Comparison of ENCODE assay signal across 15 cellular contexts in the genomic region with DNA sequence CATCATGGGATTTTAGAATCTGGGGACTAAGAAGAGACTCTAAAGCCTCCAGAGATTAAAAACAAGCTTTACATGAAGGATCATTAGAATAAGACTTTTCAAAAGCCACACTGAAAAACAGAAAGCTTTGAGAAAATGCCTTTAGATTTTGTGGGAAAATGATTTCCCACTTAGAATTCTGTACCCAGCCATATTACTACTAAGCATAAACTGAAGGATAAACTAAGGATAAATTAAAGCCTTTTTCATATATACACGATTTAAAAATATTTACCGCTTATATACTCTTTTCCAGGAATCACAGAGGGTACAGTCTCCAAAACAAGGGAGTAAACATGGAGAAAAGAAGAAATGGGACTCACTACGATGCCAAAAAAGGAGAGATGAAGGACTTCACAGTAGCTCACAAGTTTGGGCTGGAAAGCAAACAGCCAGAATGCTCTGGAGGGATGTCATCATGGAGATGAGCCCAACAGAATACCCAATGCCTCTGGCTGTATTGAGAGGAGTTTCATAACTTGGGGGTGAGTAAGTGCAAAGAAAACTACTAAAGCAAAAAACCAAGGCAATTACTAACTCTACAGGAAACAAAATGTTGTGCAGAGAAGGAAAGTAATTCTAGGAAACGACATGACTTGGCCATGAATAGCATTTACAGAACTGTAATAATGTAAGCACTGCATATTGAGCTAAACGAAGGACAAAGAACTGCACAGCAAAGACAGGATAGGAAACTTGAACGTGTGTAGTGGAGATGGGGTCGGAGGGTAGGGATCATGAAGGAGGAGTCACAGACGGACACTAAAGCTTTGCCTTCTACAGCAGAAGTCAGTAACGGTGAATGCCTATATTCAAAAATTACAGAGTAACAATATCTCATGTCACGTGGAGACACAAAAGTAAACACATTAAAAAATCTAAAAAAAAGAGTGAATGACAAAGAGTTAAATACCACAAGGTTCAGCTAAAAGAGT.
DNase-seq lines count a peak whose midpoint lies in the region; ATAC-seq and TF ChIP-seq lines count a peak whose summit lies in the region.
"Had no signal": no experiment of that assay in that cellular context is flagged by ENCODE, and none has a peak within 500 bp of the region (broad histone marks: within the 10 kb centered on the region; RNA-seq: fewer than 3 reads in every experiment).

No MANE protein-coding gene starts in this region.

- TF ChIP-seq CTCF in MCF 10A (IDR thresholded peaks at IDR 0.05; ENCODE audit: unreplicated experiment), result no peak
- no peak for TF ChIP-seq CTCF in breast epithelium (IDR thresholded peaks at IDR 0.05)
- TF ChIP-seq CTCF in PC-3 (conservative IDR thresholded peaks at IDR 0.05; ENCODE audit: low read depth, low read length), result no peak

- H3K27me3 Mint-ChIP-seq in MCF 10A (ENCODE audit: insufficient read depth, unreplicated experiment), result no peaks in the 10 kb centered on the region
- H3K27me3 Mint-ChIP-seq: T-cell had no signal

- no peaks in the 10 kb centered on the region for H3K9me2 ChIP-seq in PC-3 (replicated peaks; ENCODE audit: low read length)

- CTCF ChIA-PET in MCF 10A (lab: Yijun Ruan, JAX), result interaction anchor here (0.5 to 2.0 kb wide), 7 partner anchors 13 to 341 kb away, joined by 3 to 7 read pairs (median 5); no protein-coding TSS in a partner anchor
- CTCF ChIA-PET in PC-3 (lab: Charles Lee), result no interaction called here

- DNase-seq in MCF 10A (ENCODE audit: unreplicated experiment) (peak; percentile 88), breast epithelium (ENCODE audit: low spot score in 2 of 2) (no peak), PC-3 (peak; percentile 96), stromal cell of bone marrow (ENCODE audit: low read depth) (peak; percentile 84), anterior cingulate cortex (lab: John Stamatoyannopoulos, UW) (no peak), NCI-H1694 treated with DMSO at 0.1 percent for 48 hours (lab: John Stamatoyannopoulos, UW) (no peak), NK-92 (lab: John Stamatoyannopoulos, UW; ENCODE audit: unreplicated experiment) (no peak)
- DNase-seq: amygdala, islet precursor cell, NCI-H524 treated with DMSO at 0.1 percent for 48 hours, pancreas, Peyer's patch, T-cell had no signal

- ATAC-seq in PC-3 (peak; percentile 77), esophagus mucosa (peak; percentile 81)
- ATAC-seq: gastroesophageal sphincter, pancreas, T-cell had no signal

- no peak overlapping the region for H3K9ac ChIP-seq in PC-3 (ENCODE audit: low read length)

- H3K27ac Mint-ChIP-seq in MCF 10A (ENCODE audit: low read depth, unreplicated experiment), result peak overlapping the region; percentile 85
- H3K27ac Mint-ChIP-seq: T-cell had no signal

- peaks cover 9% of the 10 kb centered on the region for H3K36me3 ChIP-seq in breast epithelium
- H3K36me3 ChIP-seq in PC-3 (ENCODE audit: low read depth, low read length), result no peaks in the 10 kb centered on the region

- H3K27ac ChIP-seq in breast epithelium (no peak overlapping the region), PC-3 (ENCODE audit: low read length) (peak overlapping the region; percentile 31)
- H3K27ac ChIP-seq: gastroesophageal sphincter, pancreas, Peyer's patch had no signal

- peak overlapping the region; percentile 49 for H3K4me3 Mint-ChIP-seq in MCF 10A (ENCODE audit: unreplicated experiment)
- H3K4me3 Mint-ChIP-seq: T-cell had no signal

- no peak for TF ChIP-seq POLR2A in breast epithelium (IDR thresholded peaks at IDR 0.05)

- intact Hi-C loops in MCF 10A (cut with micrococcal nuclease) (loop anchor here (5.0 kb wide), 1 partner anchor 310 kb away; a partner anchor contains a TSS), breast epithelium (cut with DNase I; ENCODE audit: low total_unique reads) (no loop called here), PC-3 (cut with micrococcal nuclease) (no loop called here)

- no TSS peak for BruUV-seq in MCF 10A (replicated peaks; lab: Mats Ljungman, UMichigan)
- BruUV-seq in PC-3 (replicated peaks; lab: Mats Ljungman, UMichigan), result no TSS peak

- H2AFZ ChIP-seq in PC-3 (ENCODE audit: low read length), result peak overlapping the region; percentile 1; the same call in 1 of the 2 replicates

- no peak overlapping the region for H3K4me3 ChIP-seq in breast epithelium
- H3K4me3 ChIP-seq in PC-3 (ENCODE audit: low read length), result peak overlapping the region; percentile 3; the same call in 1 of the 2 replicates
- H3K4me3 ChIP-seq: gastroesophageal sphincter, pancreas, Peyer's patch had no signal

- POLR2A ChIA-PET in MCF 10A (lab: Yijun Ruan, JAX), result interaction anchor here (0.7 to 3.1 kb wide), 7 partner anchors 9 to 605 kb away, joined by 3 to 26 read pairs (median 3); no protein-coding TSS in a partner anchor
- POLR2A ChIA-PET in PC-3 (lab: Charles Lee; ENCODE audit: unreplicated experiment), result no interaction called here

- peaks cover 12% of the 10 kb centered on the region for H3K4me1 Mint-ChIP-seq in MCF 10A (ENCODE audit: insufficient read depth, unreplicated experiment)

- H4K20me1 ChIP-seq in PC-3 (ENCODE audit: low read length), result no peaks in the 10 kb centered on the region

- H3K9me3 Mint-ChIP-seq in MCF 10A (ENCODE audit: unreplicated experiment), result peaks cover 9% of the 10 kb centered on the region

- H3K4me1 ChIP-seq in breast epithelium (no peaks in the 10 kb centered on the region), PC-3 (ENCODE audit: insufficient read depth, low read length) (peaks cover 17% of the 10 kb centered on the region)
- H3K4me1 ChIP-seq: pancreas, Peyer's patch had no signal

- peak overlapping the region; percentile 36 for H3K4me2 ChIP-seq in PC-3 (ENCODE audit: low read length)

- no peaks in the 10 kb centered on the region for H3K79me2 ChIP-seq in PC-3 (ENCODE audit: low read length)

- H3K27me3 ChIP-seq in breast epithelium, result no peaks in the 10 kb centered on the region
- no peaks in the 10 kb centered on the region for H3K27me3 ChIP-seq in PC-3 (ENCODE audit: low read length)
- H3K27me3 ChIP-seq: gastroesophageal sphincter, pancreas, Peyer's patch had no signal

- peaks cover 25% of the 10 kb centered on the region for H3K36me3 Mint-ChIP-seq in MCF 10A (ENCODE audit: insufficient read depth, unreplicated experiment)

- no peaks in the 10 kb centered on the region for H3K9me3 ChIP-seq in breast epithelium
- H3K9me3 ChIP-seq in PC-3 (ENCODE audit: low read length), result no peaks in the 10 kb centered on the region
- H3K9me3 ChIP-seq: pancreas, Peyer's patch had no signal

- H3F3A ChIP-seq in PC-3 (ENCODE audit: low read length, unreplicated experiment), result peaks cover 6% of the 10 kb centered on the region

Comparison
In these comparisons a context has a peak if more than half of its experiments do, and no peak if none do; other contexts are left out.
1. DNase-seq: peak in MCF 10A (single experiment), PC-3 (single experiment) and stromal cell of bone marrow (single experiment); none in breast epithelium (0 of 2), anterior cingulate cortex (0 of 58), NCI-H1694 treated with DMSO at 0.1 percent for 48 hours (single experiment) and NK-92 (single experiment).